ENCODE assay signal across 8 cellular contexts in the genomic region with DNA sequence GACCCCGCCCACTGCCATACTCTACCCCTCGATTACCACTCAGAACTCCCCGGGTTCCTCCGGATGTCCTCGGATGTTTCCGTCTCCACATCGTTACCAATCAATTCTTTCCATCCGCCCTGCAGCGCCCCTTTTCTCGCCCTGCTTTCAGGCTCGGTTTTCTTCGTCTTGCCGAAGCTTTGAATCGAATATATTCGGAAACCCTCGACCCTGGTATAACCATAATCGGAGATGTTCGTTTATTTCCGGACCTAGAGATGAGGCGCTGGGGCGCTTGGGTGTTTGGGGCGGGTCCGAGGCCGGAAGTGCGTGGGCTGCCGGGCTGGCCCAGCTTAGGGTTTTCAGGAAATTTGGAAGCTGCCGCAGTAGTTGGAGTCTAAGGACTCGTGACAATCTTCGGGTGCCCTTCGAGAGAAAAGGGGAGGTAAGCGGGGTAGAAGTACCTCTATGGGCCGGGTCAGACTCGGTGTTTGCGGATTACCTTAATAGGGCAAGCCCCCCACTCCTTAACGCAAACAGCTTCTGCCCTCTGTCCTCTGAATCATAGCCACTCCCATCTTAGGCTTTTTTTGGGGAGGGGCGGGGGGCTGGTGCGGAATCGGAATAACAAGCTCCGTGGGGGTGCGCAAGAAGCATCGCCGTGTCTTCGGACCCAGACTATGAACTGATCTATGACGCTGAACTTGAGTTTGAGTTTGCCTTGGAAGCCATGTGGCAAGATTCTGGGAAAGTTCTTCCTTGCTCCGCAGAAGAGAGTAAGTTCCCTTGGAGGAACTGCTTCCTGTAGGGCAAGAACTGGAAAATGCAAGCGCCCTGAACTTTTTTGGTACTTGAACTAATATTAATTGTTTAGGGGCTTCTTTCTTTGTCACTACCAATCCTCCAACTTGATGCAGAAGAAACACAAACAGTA. TPM values are rescaled to one million over a fixed set of nuclear protein-coding genes. Genes with fewer than 3 reads are reported as not detected.
DNase-seq lines count a peak whose midpoint lies in the region; ATAC-seq lines count a peak whose summit lies in the region.

A gene with protein sequence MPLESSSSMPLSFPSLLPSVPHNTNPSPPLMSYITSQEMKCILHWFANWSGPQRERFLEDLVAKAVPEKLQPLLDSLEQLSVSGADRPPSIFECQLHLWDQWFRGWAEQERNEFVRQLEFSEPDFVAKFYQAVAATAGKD (plus strand): TSS at position 310 of the 913 bp plus-strand sequence. CDS start 2,154 bp downstream, outside the sequence.

- no CpG with 5 or more reads among the region's 46 CpGs for WGBS in mesendoderm (ENCODE audit: extremely low coverage, insufficient coverage, low lambda C conversion rate)

- peaks cover 49% of the 10 kb centered on the region for H3K79me2 ChIP-seq in mesendoderm (ENCODE audit: control insufficient read depth, insufficient read depth, low read length)

- peaks cover 39% of the 10 kb centered on the region for H3K36me3 Mint-ChIP-seq in activated CD4-positive, alpha-beta T cell treated with anti-CD3 and anti-CD28 coated beads, Interleukin-2, amount 10 ng/mL, durations not matched to agents 24 days and 14 days (ENCODE audit: low read depth)
- H3K36me3 Mint-ChIP-seq in stimulated activated effector memory CD8-positive, alpha-beta T cell treated with anti-CD3 and anti-CD28 coated beads, Interleukin-12 subunit alpha, Interleukin-12 subunit beta, amount 100 ng/mL, for 72 hours = peaks cover 31% of the 10 kb centered on the region

- H2BK5ac ChIP-seq in mesendoderm (ENCODE audit: low read length) = peak within 1 kb of the TSS; percentile 95

- peak within 1 kb of the TSS; percentile 97 for H3K4me3 ChIP-seq in endocrine pancreas (ENCODE audit: control insufficient read depth, insufficient read depth, low read length)
- H3K4me3 ChIP-seq in mesendoderm (ENCODE audit: low read length) = peak within 1 kb of the TSS; percentile 99

- H3K4ac ChIP-seq in mesendoderm (ENCODE audit: low read depth, low read length) = peak within 1 kb of the TSS; percentile 97

- no peaks in the 10 kb centered on the region for H3K9me3 ChIP-seq in endocrine pancreas (ENCODE audit: control insufficient read depth, low read length)

- H3K36me3 ChIP-seq in endocrine pancreas (ENCODE audit: control insufficient read depth, insufficient read depth, low read length) = peaks cover under 1% of the 10 kb centered on the region
- H3K36me3 ChIP-seq in mesendoderm (ENCODE audit: control insufficient read depth, insufficient read depth, low read length) = peaks cover 1% of the 10 kb centered on the region

- H3K27me3 Mint-ChIP-seq in activated CD4-positive, alpha-beta T cell treated with anti-CD3 and anti-CD28 coated beads, Interleukin-2, amount 10 ng/mL, durations not matched to agents 24 days and 14 days = no peaks in the 10 kb centered on the region

- H2BK15ac ChIP-seq in mesendoderm (replicated peaks; ENCODE audit: low read depth) = no peak within 1 kb of the TSS

- H2AK5ac ChIP-seq in mesendoderm (ENCODE audit: low read length) = no peak within 1 kb of the TSS

- H4K5ac ChIP-seq in mesendoderm (ENCODE audit: low read length) = peak within 1 kb of the TSS; percentile 56

- H3K27me3 ChIP-seq in endocrine pancreas (ENCODE audit: control insufficient read depth, insufficient read depth, low read length) = no peaks in the 10 kb centered on the region
- no peaks in the 10 kb centered on the region for H3K27me3 ChIP-seq in mesendoderm (ENCODE audit: insufficient read depth, low read length, poor library complexity)

- H3K4me1 Mint-ChIP-seq in activated CD4-positive, alpha-beta T cell treated with anti-CD3 and anti-CD28 coated beads, Interleukin-2, amount 10 ng/mL, durations not matched to agents 24 days and 14 days = peaks cover 29% of the 10 kb centered on the region
- peaks cover 23% of the 10 kb centered on the region for H3K4me1 Mint-ChIP-seq in stimulated activated effector memory CD8-positive, alpha-beta T cell treated with anti-CD3 and anti-CD28 coated beads, Interleukin-12 subunit alpha, Interleukin-12 subunit beta, amount 100 ng/mL, for 72 hours

- H3K4me1 ChIP-seq in endocrine pancreas (ENCODE audit: control insufficient read depth, insufficient read depth, low read length) (peaks cover 19% of the 10 kb centered on the region), mesendoderm (ENCODE audit: control insufficient read depth, low read depth, low read length) (peaks cover 9% of the 10 kb centered on the region)

- peak within 1 kb of the TSS; percentile 94 for H3K27ac ChIP-seq in mesendoderm (ENCODE audit: low read depth, low read length)

- H3K56ac ChIP-seq in mesendoderm (ENCODE audit: low read length) = peak within 1 kb of the TSS; percentile 100

- H3K79me1 ChIP-seq in mesendoderm (ENCODE audit: low read length) = peaks cover 14% of the 10 kb centered on the region

- H3K9ac ChIP-seq in endocrine pancreas (ENCODE audit: control insufficient read depth, insufficient read depth, low read length) = peak within 1 kb of the TSS; percentile 99
- peak within 1 kb of the TSS; percentile 99 for H3K9ac ChIP-seq in mesendoderm (ENCODE audit: low read length)

- peak within 1 kb of the TSS; percentile 97 for H3K18ac ChIP-seq in mesendoderm (ENCODE audit: low read length)

- intact Hi-C loops in activated CD4-positive, alpha-beta T cell treated with anti-CD3 and anti-CD28 coated beads, Interleukin-2, amount 10 ng/mL, durations not matched to agents 24 days and 14 days (cut with micrococcal nuclease) = loop anchor here (1.0 to 10.0 kb wide), 7 partner anchors 24 to 459 kb away; a partner anchor contains a TSS

- H3K4me2 ChIP-seq in mesendoderm (ENCODE audit: low read length) = peak within 1 kb of the TSS; percentile 75

- DNase-seq in AG20443 (ENCODE audit: low spot score) = peak; percentile 98
- peak; percentile 100 for DNase-seq in activated CD4-positive, alpha-beta T cell treated with anti-CD3 and anti-CD28 coated beads, Interleukin-2, amount 10 ng/mL, durations not matched to agents 24 days and 14 days
- DNase-seq in mesendoderm = peak; percentile 100
- DNase-seq in stimulated activated effector memory CD8-positive, alpha-beta T cell treated with anti-CD3 and anti-CD28 coated beads, Interleukin-12 subunit alpha, Interleukin-12 subunit beta, amount 100 ng/mL, for 72 hours (ENCODE audit: low spot score in 2 of 2) = no peak
- DNase-seq in NCI-H748 treated with DMSO at 0.1 percent for 48 hours (lab: John Stamatoyannopoulos, UW) = no peak

- no peak within 1 kb of the TSS for H3K27ac Mint-ChIP-seq in activated CD4-positive, alpha-beta T cell treated with anti-CD3 and anti-CD28 coated beads, Interleukin-2, amount 10 ng/mL, durations not matched to agents 24 days and 14 days
- no peak within 1 kb of the TSS for H3K27ac Mint-ChIP-seq in stimulated activated effector memory CD8-positive, alpha-beta T cell treated with anti-CD3 and anti-CD28 coated beads, Interleukin-12 subunit alpha, Interleukin-12 subunit beta, amount 100 ng/mL, for 72 hours

- H3K4me3 Mint-ChIP-seq in activated CD4-positive, alpha-beta T cell treated with anti-CD3 and anti-CD28 coated beads, Interleukin-2, amount 10 ng/mL, durations not matched to agents 24 days and 14 days = no peak within 1 kb of the TSS
- no peak within 1 kb of the TSS for H3K4me3 Mint-ChIP-seq in stimulated activated effector memory CD8-positive, alpha-beta T cell treated with anti-CD3 and anti-CD28 coated beads, Interleukin-12 subunit alpha, Interleukin-12 subunit beta, amount 100 ng/mL, for 72 hours

- no peaks in the 10 kb centered on the region for H3K9me3 Mint-ChIP-seq in activated CD4-positive, alpha-beta T cell treated with anti-CD3 and anti-CD28 coated beads, Interleukin-2, amount 10 ng/mL, durations not matched to agents 24 days and 14 days
- no peaks in the 10 kb centered on the region for H3K9me3 Mint-ChIP-seq in stimulated activated effector memory CD8-positive, alpha-beta T cell treated with anti-CD3 and anti-CD28 coated beads, Interleukin-12 subunit alpha, Interleukin-12 subunit beta, amount 100 ng/mL, for 72 hours

- H3K23ac ChIP-seq in mesendoderm (ENCODE audit: low read length) = no peak within 1 kb of the TSS

- no peak within 1 kb of the TSS for H2BK120ac ChIP-seq in mesendoderm (ENCODE audit: low read depth, low read length)

- ATAC-seq in GM19328 (IDR thresholded peaks at IDR 0.05; ENCODE audit: unreplicated experiment) = peak; percentile 93
- peak; percentile 87 for ATAC-seq in HG03469 (IDR thresholded peaks at IDR 0.05; ENCODE audit: unreplicated experiment)
- ATAC-seq in stimulated activated effector memory CD8-positive, alpha-beta T cell treated with anti-CD3 and anti-CD28 coated beads, Interleukin-12 subunit alpha, Interleukin-12 subunit beta, amount 100 ng/mL, for 72 hours = peak; percentile 95

- peak within 1 kb of the TSS; percentile 82 for H4K8ac ChIP-seq in mesendoderm (ENCODE audit: low read depth, low read length)

RNA-seq across cellular contexts. Expression of the gene that starts here (rescaled TPM):
- total RNA-seq in activated CD4-positive, alpha-beta T cell treated with anti-CD3 and anti-CD28 coated beads, Interleukin-2, amount 10 ng/mL, durations not matched to agents 24 days and 14 days = 50.9 and 54.3 TPM in 2 replicates
- polyA plus RNA-seq in mesendoderm (2013, experiment 1 of 2) = 37.0 TPM
- 35.2 TPM for polyA plus RNA-seq in mesendoderm (2013, experiment 2 of 2)

Comparison
In these comparisons a context has a peak if more than half of its experiments do, and no peak if none do; other contexts are left out.
1. DNase-seq: peak in AG20443 (single experiment), activated CD4-positive, alpha-beta T cell treated with anti-CD3 and anti-CD28 coated beads, Interleukin-2, amount 10 ng/mL, durations not matched to agents 24 days and 14 days (single experiment) and mesendoderm (single experiment); none in stimulated activated effector memory CD8-positive, alpha-beta T cell treated with anti-CD3 and anti-CD28 coated beads, Interleukin-12 subunit alpha, Interleukin-12 subunit beta, amount 100 ng/mL, for 72 hours (0 of 2) and NCI-H748 treated with DMSO at 0.1 percent for 48 hours (single experiment).
2. Peak in every context shown above with its lines, with median percentiles within 50 percentile points of each other: ATAC-seq.